In genomic region chrX:153946910-153947769, GRCh38 we compare ENCODE assay signal across 8 cellular contexts. TPM values are rescaled to one million over a fixed set of nuclear protein-coding genes. Genes with fewer than 3 reads are reported as not detected.
DNase-seq lines count a peak whose midpoint lies in the region; ATAC-seq and TF ChIP-seq lines count a peak whose summit lies in the region.

No MANE protein-coding gene starts in this region.

- H3K4me3 Mint-ChIP-seq in CD8-positive, alpha-beta memory T cell = peak overlapping the region in 4 of 7 donors; percentile 0 to 17 (median 10)
- H3K4me3 Mint-ChIP-seq in activated T-cell treated with anti-CD3 and anti-CD28 coated beads, Interleukin-2, amount 50 U/mL, for 24 hours = no peak overlapping the region
- peak overlapping the region; percentile 0 to 69 (median 32) for H3K4me3 Mint-ChIP-seq in naive thymus-derived CD4-positive, alpha-beta T cell

- no peaks in the 10 kb centered on the region for H3K9me3 Mint-ChIP-seq in CD8-positive, alpha-beta memory T cell
- no peaks in the 10 kb centered on the region for H3K9me3 Mint-ChIP-seq in activated T-cell treated with anti-CD3 and anti-CD28 coated beads, Interleukin-2, amount 50 U/mL, for 24 hours
- no peaks in the 10 kb centered on the region for H3K9me3 Mint-ChIP-seq in naive thymus-derived CD4-positive, alpha-beta T cell

- H2AFZ ChIP-seq in OCI-LY7 (ENCODE audit: low read length) = no peak overlapping the region

- H3K4me3 ChIP-seq in CD8-positive, alpha-beta memory T cell (ENCODE audit: low read length) = no peak overlapping the region
- H3K4me3 ChIP-seq in OCI-LY7 (ENCODE audit: low read depth, low read length, poor library complexity, severe bottlenecking) = no peak overlapping the region
- H3K4me3 ChIP-seq in epithelial cell of proximal tubule (ENCODE audit: low read depth, low read length) = no peak overlapping the region
- H3K4me3 ChIP-seq in naive thymus-derived CD4-positive, alpha-beta T cell (ENCODE audit: low read length) = no peak overlapping the region
- H3K4me3 ChIP-seq in testis = no peak overlapping the region

- CTCF ChIA-PET in CD8-positive, alpha-beta memory T cell (lab: Charles Lee) = interaction anchor here (0.7 to 10.4 kb wide), 19 partner anchors 11 to 220 kb away, joined by 3 to 230 read pairs (median 4); partner anchors contain the start of genes ARHGAP4, HCFC1, IDH3G and NAA10
- CTCF ChIA-PET in OCI-LY7 (lab: Charles Lee; ENCODE audit: unreplicated experiment) = interaction anchor here (0.6 to 1.5 kb wide), 2 partner anchors 21 to 22 kb away, joined by 3 to 11 read pairs; no protein-coding TSS in a partner anchor
- CTCF ChIA-PET in naive thymus-derived CD4-positive, alpha-beta T cell (lab: Charles Lee) = interaction anchor here (0.6 to 10.9 kb wide), 11 partner anchors 8 to 318 kb away, joined by 3 to 168 read pairs (median 7); partner anchors contain the start of genes ARHGAP4 and PLXNB3

- POLR2A ChIA-PET in CD8-positive, alpha-beta memory T cell (lab: Charles Lee) = interaction anchor here (0.6 to 2.2 kb wide), 5 partner anchors 12 to 200 kb away, joined by 3 to 17 read pairs (median 4); partner anchors contain the start of genes ARHGAP4 and NAA10
- POLR2A ChIA-PET in OCI-LY7 (lab: Charles Lee) = interaction anchor here (1.0 kb wide), 1 partner anchor 22 kb away, joined by 4 read pairs; no protein-coding TSS in a partner anchor
- POLR2A ChIA-PET in naive thymus-derived CD4-positive, alpha-beta T cell (lab: Charles Lee) = interaction anchor here (0.8 to 21.0 kb wide), 3 partner anchors 20 to 68 kb away, joined by 3 to 384 read pairs (median 63); partner anchors contain the start of genes ARHGAP4, HCFC1 and NAA10

- H3K36me3 ChIP-seq in CD8-positive, alpha-beta memory T cell (ENCODE audit: insufficient read depth, low read length) = peaks cover 10% of the 10 kb centered on the region
- H3K36me3 ChIP-seq in OCI-LY7 (ENCODE audit: insufficient read depth, low read length) (peaks cover 57% of the 10 kb centered on the region), testis (ENCODE audit: low read depth, missing control alignments) (no peaks in the 10 kb centered on the region)
- peaks cover 0 to 29% (median 2%) of the 10 kb centered on the region in 3 experiments for H3K36me3 ChIP-seq in naive thymus-derived CD4-positive, alpha-beta T cell (ENCODE audit: control insufficient read depth in 2 of 3, insufficient read depth in 3 of 3, low read length in 3 of 3)

- H3K9me3 ChIP-seq in CD8-positive, alpha-beta memory T cell (ENCODE audit: low read length) = no peaks in the 10 kb centered on the region
- H3K9me3 ChIP-seq in OCI-LY7 (ENCODE audit: low read length) = no peaks in the 10 kb centered on the region
- no peaks in the 10 kb centered on the region for H3K9me3 ChIP-seq in naive thymus-derived CD4-positive, alpha-beta T cell (ENCODE audit: control insufficient read depth in 2 of 3, low read length in 3 of 3)
- no peaks in the 10 kb centered on the region for H3K9me3 ChIP-seq in testis

- peaks cover 0 to 2% of the 10 kb centered on the region in 2 donors for H3K27me3 Mint-ChIP-seq in CD8-positive, alpha-beta memory T cell
- peaks cover 10% of the 10 kb centered on the region for H3K27me3 Mint-ChIP-seq in activated T-cell treated with anti-CD3 and anti-CD28 coated beads, Interleukin-2, amount 50 U/mL, for 24 hours
- no peaks in the 10 kb centered on the region for H3K27me3 Mint-ChIP-seq in naive thymus-derived CD4-positive, alpha-beta T cell

- no peaks in the 10 kb centered on the region for H3K9me2 ChIP-seq in OCI-LY7 (ENCODE audit: insufficient read depth, low read length)

- DNase-seq in CD8-positive, alpha-beta memory T cell = peak; percentile 64 to 85 (median 75)
- peak; percentile 87 for DNase-seq in KBM-7
- peak; percentile 86 for DNase-seq in OCI-LY7 (ENCODE audit: low spot score)
- peak; percentile 85 for DNase-seq in activated T-cell treated with anti-CD3 and anti-CD28 coated beads, Interleukin-2, amount 50 U/mL, for 24 hours
- no peak for DNase-seq in epithelial cell of proximal tubule (ENCODE audit: low read depth)
- DNase-seq in naive thymus-derived CD4-positive, alpha-beta T cell = peak; percentile 58 to 83 (median 78)
- peak; percentile 65 for DNase-seq in testis

- H3K27ac Mint-ChIP-seq in CD8-positive, alpha-beta memory T cell = peak overlapping the region in 7 of 8 donors; percentile 59 to 93 (median 78)
- peak overlapping the region; percentile 81 for H3K27ac Mint-ChIP-seq in activated T-cell treated with anti-CD3 and anti-CD28 coated beads, Interleukin-2, amount 50 U/mL, for 24 hours
- H3K27ac Mint-ChIP-seq in naive thymus-derived CD4-positive, alpha-beta T cell = peak overlapping the region; percentile 26 to 94 (median 87)

- no peak overlapping the region for H3K27ac ChIP-seq in CD8-positive, alpha-beta memory T cell (ENCODE audit: low read depth, low read length)
- H3K27ac ChIP-seq in OCI-LY7 (ENCODE audit: low read depth, low read length, poor library complexity, severe bottlenecking) (no peak overlapping the region), testis (peak overlapping the region in 1 of 2 donors; percentile 61)
- H3K27ac ChIP-seq in naive thymus-derived CD4-positive, alpha-beta T cell (ENCODE audit: low read depth, low read length) = no peak overlapping the region

- peaks cover 9 to 15% (median 13%) of the 10 kb centered on the region in 3 donors for H3K4me1 Mint-ChIP-seq in CD8-positive, alpha-beta memory T cell
- peaks cover 41% of the 10 kb centered on the region for H3K4me1 Mint-ChIP-seq in activated T-cell treated with anti-CD3 and anti-CD28 coated beads, Interleukin-2, amount 50 U/mL, for 24 hours (ENCODE audit: low read depth)
- H3K4me1 Mint-ChIP-seq in naive thymus-derived CD4-positive, alpha-beta T cell = peaks cover 6 to 30% (median 20%) of the 10 kb centered on the region in 7 donors

- no peak overlapping the region for H3K4me2 ChIP-seq in OCI-LY7 (ENCODE audit: low read length)

- H4K20me1 ChIP-seq in OCI-LY7 (ENCODE audit: insufficient read depth, low read length) = no peaks in the 10 kb centered on the region

- peak; percentile 81 for ATAC-seq in GM21515 (IDR thresholded peaks at IDR 0.05; ENCODE audit: unreplicated experiment)
- peak; percentile 93 for ATAC-seq in naive thymus-derived CD4-positive, alpha-beta T cell

- intact Hi-C loops in OCI-LY7 (cut with micrococcal nuclease; ENCODE audit: unreplicated experiment) (loop anchor here (1.0 kb wide), 2 partner anchors 23 to 183 kb away; partner anchors contain the start of gene PLXNB3), testis (cut with DNase I; ENCODE audit: low total_unique reads) (no loop called here)
- intact Hi-C loops in naive thymus-derived CD4-positive, alpha-beta T cell (cut with micrococcal nuclease) = loop anchor here (1.0 to 5.0 kb wide), 8 partner anchors 12 to 183 kb away; partner anchors contain the start of genes PLXNB3 (in 2 of the 2), IDH3G (in 1 of the 2), NAA10 (in 1 of the 2) and SSR4 (in 1 of the 2)

- H3K36me3 Mint-ChIP-seq in CD8-positive, alpha-beta memory T cell = peaks cover 0 to 24% (median 8%) of the 10 kb centered on the region in 3 donors
- peaks cover 50% of the 10 kb centered on the region for H3K36me3 Mint-ChIP-seq in activated T-cell treated with anti-CD3 and anti-CD28 coated beads, Interleukin-2, amount 50 U/mL, for 24 hours (ENCODE audit: low read depth)
- H3K36me3 Mint-ChIP-seq in naive thymus-derived CD4-positive, alpha-beta T cell = peaks cover 0 to 32% (median 7%) of the 10 kb centered on the region in 5 donors

- in situ Hi-C loops in KBM-7 (cut with MboI; ENCODE audit: low pct_unique_long_range_greater_than_20kb, low sequenced_read_pairs) = no loop called here

- no TSS peak for BruUV-seq in OCI-LY7 (replicated peaks; lab: Mats Ljungman, UMichigan)

- no peaks in the 10 kb centered on the region for H3K27me3 ChIP-seq in CD8-positive, alpha-beta memory T cell (ENCODE audit: insufficient read depth, low read length, poor library complexity, severe bottlenecking)
- H3K27me3 ChIP-seq in naive thymus-derived CD4-positive, alpha-beta T cell (ENCODE audit: control insufficient read depth in 2 of 2, insufficient read depth in 2 of 2, low read length in 2 of 2) = no peaks in the 10 kb centered on the region
- H3K27me3 ChIP-seq in testis = no peaks in the 10 kb centered on the region

- no peak for TF ChIP-seq POLR2A in testis (IDR thresholded peaks at IDR 0.05)

- H3K79me2 ChIP-seq in OCI-LY7 (ENCODE audit: insufficient read depth, low read depth, low read length) = no peaks in the 10 kb centered on the region

- H3K4me1 ChIP-seq in CD8-positive, alpha-beta memory T cell (ENCODE audit: insufficient read depth, low read length) = peaks cover 13% of the 10 kb centered on the region
- H3K4me1 ChIP-seq in OCI-LY7 (ENCODE audit: insufficient read depth, low read length, poor library complexity, severe bottlenecking) (peaks cover 16% of the 10 kb centered on the region), testis (peaks cover 3% of the 10 kb centered on the region)
- peaks cover 3 to 9% of the 10 kb centered on the region in 2 donors for H3K4me1 ChIP-seq in naive thymus-derived CD4-positive, alpha-beta T cell (ENCODE audit: control insufficient read depth in 2 of 2, insufficient read depth in 2 of 2, low read length in 2 of 2)

- TF ChIP-seq CTCF in OCI-LY7 (conservative IDR thresholded peaks at IDR 0.05; ENCODE audit: low read length) = peak; percentile 88
- peak; percentile 80 for TF ChIP-seq CTCF in epithelial cell of proximal tubule (conservative IDR thresholded peaks at IDR 0.05; ENCODE audit: low read depth, low read length)
- TF ChIP-seq CTCF in testis (IDR thresholded peaks at IDR 0.05) = peak; percentile 54 to 72 (median 59)

- 69 to 70% methylated on average over 8 to 14 of the region's 23 CpGs for WGBS in testis, 2 donors

RNA-seq across cellular contexts. Expression of gene RENBP, which starts 2.7 kb away (rescaled TPM):
- total RNA-seq in CD8-positive, alpha-beta memory T cell = 1 to 10 TPM; 3.5 to 4.6 TPM
- not detected for polyA plus RNA-seq in CD8-positive, alpha-beta memory T cell
- 2.8 and 3.6 TPM in 2 replicates for total RNA-seq in OCI-LY7 (2014; rRNA removed; shearing (Covaris generic))
- total RNA-seq in OCI-LY7 (2022) (6.2 and 6.8 TPM in 2 replicates), epithelial cell of proximal tubule (0.92 and 1.5 TPM in 2 replicates), testis (1 to 10 TPM; 2.8 to 3.4 TPM)
- total RNA-seq in naive thymus-derived CD4-positive, alpha-beta T cell = 10 to 100 TPM; 14.8 to 32.7 (median 27.7) TPM
- polyA plus RNA-seq in naive thymus-derived CD4-positive, alpha-beta T cell = 1 to 10 TPM in 1 of 2 donors, under 1 TPM in 1; 0.47 to 1.3 TPM
- 4.8 TPM for polyA plus RNA-seq in testis (ENCODE audit: insufficient read depth, low read depth, low replicate concordance)

RNA-seq across cellular contexts. Expression of gene NAA10, which starts 12.3 kb away (rescaled TPM):
- total RNA-seq in CD8-positive, alpha-beta memory T cell = 100 to 1,000 TPM; 160 to 162 TPM
- polyA plus RNA-seq in CD8-positive, alpha-beta memory T cell = 105 TPM
- 77.5 and 82.7 TPM in 2 replicates for total RNA-seq in OCI-LY7 (2014; rRNA removed; shearing (Covaris generic))
- total RNA-seq in OCI-LY7 (2022) (90.5 and 105 TPM in 2 replicates), epithelial cell of proximal tubule (88.0 and 171 TPM in 2 replicates), testis (10 to 100 TPM; 46.7 to 52.8 TPM)
- 10 to 100 TPM; 45.2 to 79.7 (median 75.6) TPM for total RNA-seq in naive thymus-derived CD4-positive, alpha-beta T cell
- 10 to 100 TPM; 37.6 to 47.2 TPM for polyA plus RNA-seq in naive thymus-derived CD4-positive, alpha-beta T cell
- 33.9 TPM for polyA plus RNA-seq in testis (ENCODE audit: insufficient read depth, low read depth, low replicate concordance)

RNA-seq across cellular contexts. Expression of gene ARHGAP4, which starts 21.1 kb away (rescaled TPM):
- 100 to 1,000 TPM; 124 to 133 TPM for total RNA-seq in CD8-positive, alpha-beta memory T cell
- 116 TPM for polyA plus RNA-seq in CD8-positive, alpha-beta memory T cell
- 126 and 127 TPM in 2 replicates for total RNA-seq in OCI-LY7 (2014; rRNA removed; shearing (Covaris generic))
- total RNA-seq in OCI-LY7 (2022) (119 and 128 TPM in 2 replicates), epithelial cell of proximal tubule (11.6 and 20.2 TPM in 2 replicates), testis (10 to 100 TPM; 34.6 to 41.3 TPM)
- total RNA-seq in naive thymus-derived CD4-positive, alpha-beta T cell = 100 to 1,000 TPM; 310 to 439 (median 377) TPM
- polyA plus RNA-seq in naive thymus-derived CD4-positive, alpha-beta T cell = 100 to 1,000 TPM in 1 of 2 donors, 10 to 100 TPM in 1; 82.5 to 147 TPM
- polyA plus RNA-seq in testis (ENCODE audit: insufficient read depth, low read depth, low replicate concordance) = 25.6 TPM

RNA-seq across cellular contexts. Expression of gene HCFC1, which starts 24.5 kb away (rescaled TPM):
- total RNA-seq in CD8-positive, alpha-beta memory T cell = 100 to 1,000 TPM; 152 to 156 TPM
- polyA plus RNA-seq in CD8-positive, alpha-beta memory T cell = 12.4 TPM
- total RNA-seq in OCI-LY7 (2014; rRNA removed; shearing (Covaris generic)) = 51.9 and 64.2 TPM in 2 replicates
- 134 TPM in 2 replicates for total RNA-seq in OCI-LY7 (2022)
- 59.7 and 61.9 TPM in 2 replicates for total RNA-seq in epithelial cell of proximal tubule
- total RNA-seq in naive thymus-derived CD4-positive, alpha-beta T cell = 100 to 1,000 TPM in 1 of 5 experiments, 10 to 100 TPM in 4; 52.3 to 106 (median 67.2) TPM
- polyA plus RNA-seq in naive thymus-derived CD4-positive, alpha-beta T cell = 10 to 100 TPM in 1 of 2 donors, 1 to 10 TPM in 1; 6.6 to 15.0 TPM
- total RNA-seq in testis = 100 to 1,000 TPM; 102 to 115 TPM
- 32.3 TPM for polyA plus RNA-seq in testis (ENCODE audit: insufficient read depth, low read depth, low replicate concordance)

RNA-seq across cellular contexts. Expression of gene TMEM187, which starts 25.4 kb away (rescaled TPM):
- 1 to 10 TPM; 3.3 to 3.5 TPM for total RNA-seq in CD8-positive, alpha-beta memory T cell
- 17.2 TPM for polyA plus RNA-seq in CD8-positive, alpha-beta memory T cell
- 0.85 and 1.4 TPM in 2 replicates for total RNA-seq in OCI-LY7 (2014; rRNA removed; shearing (Covaris generic))
- total RNA-seq in OCI-LY7 (2022) (3.2 and 4.5 TPM in 2 replicates), epithelial cell of proximal tubule (2.3 and 4.3 TPM in 2 replicates), testis (10 to 100 TPM; 13.1 to 15.7 TPM)
- total RNA-seq in naive thymus-derived CD4-positive, alpha-beta T cell = 10 to 100 TPM in 2 of 5 experiments, 1 to 10 TPM in 3; 1.4 to 13.4 (median 7.1) TPM
- 10 to 100 TPM in 1 of 2 donors, 1 to 10 TPM in 1; 10.0 to 22.7 TPM for polyA plus RNA-seq in naive thymus-derived CD4-positive, alpha-beta T cell
- polyA plus RNA-seq in testis (ENCODE audit: insufficient read depth, low read depth, low replicate concordance) = 6.1 TPM
